In the genomic region with DNA sequence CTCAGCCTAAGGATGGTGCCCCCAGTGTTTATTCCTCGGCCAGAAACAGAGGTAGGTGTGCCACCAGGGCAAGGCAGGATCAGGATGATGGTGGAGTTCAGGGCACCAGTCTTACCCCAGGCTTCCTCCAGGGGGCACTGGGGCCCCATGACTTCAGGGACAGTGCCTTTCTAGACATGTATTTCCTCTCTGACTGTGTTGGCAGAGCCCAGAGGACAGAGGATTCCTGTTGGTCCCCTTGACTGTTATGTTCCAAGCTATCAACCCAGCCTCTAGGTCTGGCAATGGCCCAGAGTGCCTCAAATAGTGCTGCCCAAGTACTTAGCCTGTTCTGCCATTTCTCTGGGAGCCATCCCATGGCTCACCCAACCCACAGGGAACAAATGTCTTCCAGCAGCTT, we compare ENCODE assay signal across 8 cellular contexts.
DNase-seq lines count a peak whose midpoint lies in the region; ATAC-seq lines count a peak whose summit lies in the region.

No MANE protein-coding gene starts in this region.

- peak; percentile 20 for DNase-seq in NCI-H748 (lab: John Stamatoyannopoulos, UW; ENCODE audit: unreplicated experiment)
- DNase-seq in NCI-H748 treated with DMSO at 0.1 percent for 48 hours (lab: John Stamatoyannopoulos, UW): no peak
- peak; percentile 16 for DNase-seq in NCI-H1694 treated with DMSO at 0.1 percent for 48 hours (lab: John Stamatoyannopoulos, UW)
- DNase-seq in activated CD4-positive, CD25-positive, alpha-beta regulatory T cell treated with anti-CD3 and anti-CD28 coated beads, Interleukin-2, amount 50 U/mL, for 72 hours: peak; percentile 83
- DNase-seq in central memory CD4-positive, alpha-beta T cell: peak; percentile 78
- peak; percentile 75 for DNase-seq in kidney tubule cell (ENCODE audit: low spot score)
- DNase-seq in stimulated activated CD4-positive, alpha-beta T cell treated with anti-CD3 and anti-CD28 coated beads, Interleukin-1b, Interleukin-23, amount 100 ng/mL, for 48 hours: peak; percentile 86

- ATAC-seq in GM21423 (IDR thresholded peaks at IDR 0.05; ENCODE audit: unreplicated experiment): no peak
